Comparison of ENCODE assay signal across 9 cellular contexts in genomic region chr17:47719411-47720152, GRCh38. TPM values are rescaled to one million over a fixed set of nuclear protein-coding genes. Genes with fewer than 3 reads are reported as not detected.
A peak's percentile ranks its signal among the peaks of the same experiment; 100 is the strongest.
DNase-seq lines count a peak whose midpoint lies in the region; ATAC-seq and TF ChIP-seq lines count a peak whose summit lies in the region.
"Had no signal": no experiment of that assay in that cellular context is flagged by ENCODE, and none has a peak within 500 bp of the region (broad histone marks: within the 10 kb centered on the region; RNA-seq: fewer than 3 reads in every experiment).

No MANE protein-coding gene starts in this region.

- peak; percentile 76 for DNase-seq in stimulated activated naive CD4-positive, alpha-beta T cell treated with Interleukin-2 at 50 U/mL for 16 hours (lab: John Stamatoyannopoulos, UW)
- no peak for DNase-seq in stimulated activated naive CD4-positive, alpha-beta T cell (lab: John Stamatoyannopoulos, UW)
- DNase-seq in activated CD4-positive, alpha-beta T cell treated with anti-CD3 and anti-CD28 coated beads for 48 hours = peak; percentile 90
- DNase-seq in fibroblast of peridontal ligament (ENCODE audit: extremely low read depth) (peak; percentile 77), NCI-H1105 treated with DMSO at 0.1 percent for 48 hours (lab: John Stamatoyannopoulos, UW) (no peak), NCI-H1048 (lab: John Stamatoyannopoulos, UW) (no peak), Right ventricle myocardium inferior (ENCODE audit: missing footprints) (no peak), HEK293T (ENCODE audit: extremely low spot score) (no peak)

- POLR2A ChIA-PET in HEK293T (lab: Yijun Ruan, JAX) = interaction anchor here (1.4 kb wide), 1 partner anchor 13 kb away, joined by 3 read pairs; the partner anchor contains the start of gene TBX21

- CTCF ChIA-PET in HEK293T (lab: Yijun Ruan, JAX) = interaction anchor here (0.6 kb wide), 2 partner anchors 20 to 1108 kb away, joined by 3 read pairs; no protein-coding TSS in a partner anchor

- no peak for ATAC-seq in Right ventricle myocardium inferior

- intact Hi-C loops in Right ventricle myocardium inferior (cut with DNase I) = no loop called here

TF ChIP-seq in HEK293T, 16 proteins besides CTCF, POLR2A, EP300 and RAD21:
- TF ChIP-seq ARNT (IDR thresholded peaks at IDR 0.05) (no peak), FOXM1 (IDR thresholded peaks at IDR 0.05; ENCODE audit: borderline replicate concordance) (no peak), LEF1 (IDR thresholded peaks at IDR 0.05; ENCODE audit: borderline replicate concordance) (no peak), FOXA1 (IDR thresholded peaks at IDR 0.05) (no peak), NFRKB (IDR thresholded peaks at IDR 0.05) (no peak), SP1 (IDR thresholded peaks at IDR 0.05) (no peak), HDGF (IDR thresholded peaks at IDR 0.05; ENCODE audit: borderline replicate concordance) (no peak), ELF4 (IDR thresholded peaks at IDR 0.05) (no peak), PKNOX1 (IDR thresholded peaks at IDR 0.05) (no peak), L3MBTL2 (conservative IDR thresholded peaks at IDR 0.05) (no peak), BHLHE40 (IDR thresholded peaks at IDR 0.05; ENCODE audit: borderline replicate concordance) (no peak), FOXK2 (IDR thresholded peaks at IDR 0.05) (no peak), SUZ12 (IDR thresholded peaks at IDR 0.05) (no peak), ZNF384 (IDR thresholded peaks at IDR 0.05) (no peak)

RNA-seq across cellular contexts. Expression of gene TBX21, which starts 13.5 kb away (rescaled TPM):
- total RNA-seq in Right ventricle myocardium inferior = 0.27 TPM
- total RNA-seq: neural crest cell had no signal

RNA-seq across cellular contexts. Expression of gene TBKBP1, which starts 25.6 kb away (rescaled TPM):
- total RNA-seq in Right ventricle myocardium inferior = 14.2 TPM

Comparison
In these comparisons a context has a peak if more than half of its experiments do, and no peak if none do; other contexts are left out.
1. DNase-seq: peak in stimulated activated naive CD4-positive, alpha-beta T cell treated with Interleukin-2 at 50 U/mL for 16 hours (single experiment), activated CD4-positive, alpha-beta T cell treated with anti-CD3 and anti-CD28 coated beads for 48 hours (single experiment) and fibroblast of peridontal ligament (single experiment); none in stimulated activated naive CD4-positive, alpha-beta T cell (0 of 6), NCI-H1105 treated with DMSO at 0.1 percent for 48 hours (single experiment), NCI-H1048 (single experiment), Right ventricle myocardium inferior (single experiment) and HEK293T (single experiment).